In the genomic region with DNA sequence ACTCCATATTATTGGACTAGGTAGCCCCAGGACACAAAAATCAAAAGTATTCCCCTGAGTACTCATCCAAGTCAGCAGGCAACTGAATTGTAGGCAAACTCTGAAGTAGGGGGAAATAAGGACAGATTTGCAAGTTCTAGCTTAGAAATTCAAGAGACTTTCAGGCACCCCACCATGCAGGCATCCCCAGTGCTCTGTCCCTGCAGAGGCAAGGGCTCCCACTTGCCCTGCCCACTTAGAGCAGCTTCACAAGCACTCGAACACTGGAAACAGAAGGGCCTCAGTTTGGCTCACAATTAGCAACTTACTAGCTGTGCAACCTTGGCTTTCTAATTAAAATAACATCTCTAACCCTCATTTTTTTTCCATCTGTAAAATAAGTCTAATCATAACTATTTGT, we compare ENCODE assay signal across 31 cellular contexts.
"Had no signal": no experiment of that assay in that cellular context is flagged by ENCODE, and none has a peak within 500 bp of the region (broad histone marks: within the 10 kb centered on the region; RNA-seq: fewer than 3 reads in every experiment).

No MANE protein-coding gene starts in this region.

- H3K4me3 Mint-ChIP-seq: activated CD4-positive, alpha-beta memory T cell treated with anti-CD3 and anti-CD28 coated beads for 36 hours; activated CD4-positive, alpha-beta T cell treated with anti-CD3 and anti-CD28 coated beads for 36 hours; activated CD4-positive, alpha-beta T cell treated with anti-CD3 and anti-CD28 coated beads, Interleukin-2, amount 10 ng/mL, durations not matched to agents 24 days and 14 days; activated CD8-positive, alpha-beta memory T cell treated with anti-CD3 and anti-CD28 coated beads, Interleukin-2, amount 10 ng/mL, durations not matched to agents 7 days and 5 days; activated CD8-positive, alpha-beta T cell treated with anti-CD3 and anti-CD28 coated beads, Interleukin-2, amount 10 ng/mL, durations not matched to agents 7 days and 5 days; activated naive CD4-positive, alpha-beta T cell treated with anti-CD3 and anti-CD28 coated beads for 36 hours; activated naive CD4-positive, alpha-beta T cell treated with anti-CD3 and anti-CD28 coated beads, Interleukin-2, amount 50 U/mL, for 24 hours; activated naive CD8-positive, alpha-beta T cell treated with anti-CD3 and anti-CD28 coated beads for 36 hours; activated naive CD8-positive, alpha-beta T cell treated with anti-CD3 and anti-CD28 coated beads, Interleukin-2, amount 50 U/mL, for 24 hours; activated T-helper 1 cell treated with anti-CD3 and anti-CD28 coated beads, Interleukin-12 subunit alpha, Interleukin-12 subunit beta, Interleukin-2, Interleukin-4 antibody, amounts not matched to agents 30 ng/mL and 10 ng/mL and 1 ng/mL, durations not matched to agents 14 hours and 24 hours and 36 hours; T-cell; T-helper 1 cell treated with Interleukin-12 subunit alpha and Interleukin-12 subunit beta and Interleukin-4 antibody, amounts not matched to agents 30 μg/mL and 1 μg/mL, for 36 hours had no signal

- H3K27me3 Mint-ChIP-seq: activated CD4-positive, alpha-beta memory T cell treated with anti-CD3 and anti-CD28 coated beads for 36 hours; activated CD4-positive, alpha-beta T cell treated with anti-CD3 and anti-CD28 coated beads for 36 hours; activated CD4-positive, alpha-beta T cell treated with anti-CD3 and anti-CD28 coated beads, Interleukin-2, amount 10 ng/mL, durations not matched to agents 24 days and 14 days; activated CD8-positive, alpha-beta memory T cell treated with anti-CD3 and anti-CD28 coated beads, Interleukin-2, amount 10 ng/mL, durations not matched to agents 7 days and 5 days; activated naive CD4-positive, alpha-beta T cell treated with anti-CD3 and anti-CD28 coated beads, Interleukin-2, amount 50 U/mL, for 24 hours; activated naive CD8-positive, alpha-beta T cell treated with anti-CD3 and anti-CD28 coated beads for 36 hours had no signal

- DNase-seq: activated CD4-positive, alpha-beta memory T cell treated with anti-CD3 and anti-CD28 coated beads for 36 hours; activated CD4-positive, alpha-beta T cell treated with anti-CD3 and anti-CD28 coated beads for 36 hours; activated CD4-positive, alpha-beta T cell treated with anti-CD3 and anti-CD28 coated beads, Interleukin-2, amount 10 ng/mL, durations not matched to agents 24 days and 14 days; activated CD4-positive, CD25-positive, alpha-beta regulatory T cell; activated CD4-positive, CD25-positive, alpha-beta regulatory T cell treated with anti-CD3 and anti-CD28 coated beads, Interleukin-2, amount 50 U/mL, for 72 hours; activated CD8-positive, alpha-beta memory T cell treated with anti-CD3 and anti-CD28 coated beads, Interleukin-2, amount 10 ng/mL, durations not matched to agents 7 days and 5 days; activated CD8-positive, alpha-beta memory T cell treated with anti-CD3 and anti-CD28 coated beads, Interleukin-2, amount 50 U/mL, for 4 hours; activated CD8-positive, alpha-beta T cell treated with anti-CD3 and anti-CD28 coated beads, Interleukin-2, amount 10 ng/mL, durations not matched to agents 7 days and 5 days; activated effector memory CD4-positive, alpha-beta T cell treated with anti-CD3 and anti-CD28 coated beads, Interleukin-2, amount 50 U/mL, for 16 hours; activated naive CD4-positive, alpha-beta T cell treated with anti-CD3 and anti-CD28 coated beads for 36 hours; activated naive CD8-positive, alpha-beta T cell treated with anti-CD3 and anti-CD28 coated beads for 36 hours; activated naive CD8-positive, alpha-beta T cell treated with anti-CD3 and anti-CD28 coated beads, Interleukin-2, amount 50 U/mL, for 24 hours; activated T-cell treated with anti-CD3 and anti-CD28 coated beads, Interleukin-2, amount 50 U/mL, for 1 hour; activated T-cell treated with anti-CD3 and anti-CD28 coated beads, Interleukin-2, amount 50 U/mL, for 48 hours; adrenal gland; amygdala; aorta; body of pancreas; caudate nucleus; cortex of kidney; dermis blood vessel endothelial cell; effector CD4-positive, alpha-beta T cell; foreskin fibroblast; SW 1271; T-cell; T-helper 9 cell; WERI-Rb-1 had no signal

- H3K36me3 Mint-ChIP-seq: activated CD4-positive, alpha-beta memory T cell treated with anti-CD3 and anti-CD28 coated beads for 36 hours; activated CD8-positive, alpha-beta memory T cell treated with anti-CD3 and anti-CD28 coated beads, Interleukin-2, amount 10 ng/mL, durations not matched to agents 7 days and 5 days; activated naive CD4-positive, alpha-beta T cell treated with anti-CD3 and anti-CD28 coated beads, Interleukin-2, amount 50 U/mL, for 24 hours; activated naive CD8-positive, alpha-beta T cell treated with anti-CD3 and anti-CD28 coated beads for 36 hours; T-cell had no signal

- H3K9me3 Mint-ChIP-seq: activated CD4-positive, alpha-beta memory T cell treated with anti-CD3 and anti-CD28 coated beads for 36 hours; activated CD4-positive, alpha-beta T cell treated with anti-CD3 and anti-CD28 coated beads, Interleukin-2, amount 10 ng/mL, durations not matched to agents 24 days and 14 days; activated naive CD4-positive, alpha-beta T cell treated with anti-CD3 and anti-CD28 coated beads for 36 hours; activated naive CD4-positive, alpha-beta T cell treated with anti-CD3 and anti-CD28 coated beads, Interleukin-2, amount 50 U/mL, for 24 hours; activated naive CD8-positive, alpha-beta T cell treated with anti-CD3 and anti-CD28 coated beads for 36 hours; activated naive CD8-positive, alpha-beta T cell treated with anti-CD3 and anti-CD28 coated beads, Interleukin-2, amount 50 U/mL, for 24 hours; activated T-helper 1 cell treated with anti-CD3 and anti-CD28 coated beads, Interleukin-12 subunit alpha, Interleukin-12 subunit beta, Interleukin-2, Interleukin-4 antibody, amounts not matched to agents 30 ng/mL and 10 ng/mL and 1 ng/mL, durations not matched to agents 14 hours and 24 hours and 36 hours; activated T-helper 2 cell treated with anti-CD3 and anti-CD28 coated beads, Interferon-gamma antibody, Interleukin-2, Interleukin-4, amounts not matched to agents 10 μg/mL and 5 μg/mL and 100 μg/mL, durations not matched to agents 14 hours and 24 hours and 36 hours; T-cell; T-helper 1 cell treated with Interleukin-12 subunit alpha and Interleukin-12 subunit beta and Interleukin-4 antibody, amounts not matched to agents 30 μg/mL and 1 μg/mL, for 36 hours had no signal

- H3K27ac Mint-ChIP-seq: activated CD4-positive, alpha-beta memory T cell treated with anti-CD3 and anti-CD28 coated beads for 36 hours; activated CD4-positive, alpha-beta T cell treated with anti-CD3 and anti-CD28 coated beads for 36 hours; activated CD4-positive, alpha-beta T cell treated with anti-CD3 and anti-CD28 coated beads, Interleukin-2, amount 10 ng/mL, durations not matched to agents 24 days and 14 days; activated CD8-positive, alpha-beta memory T cell treated with anti-CD3 and anti-CD28 coated beads, Interleukin-2, amount 10 ng/mL, durations not matched to agents 7 days and 5 days; activated CD8-positive, alpha-beta T cell treated with anti-CD3 and anti-CD28 coated beads, Interleukin-2, amount 10 ng/mL, durations not matched to agents 7 days and 5 days; activated naive CD4-positive, alpha-beta T cell treated with anti-CD3 and anti-CD28 coated beads for 36 hours; activated naive CD4-positive, alpha-beta T cell treated with anti-CD3 and anti-CD28 coated beads, Interleukin-2, amount 50 U/mL, for 24 hours; activated naive CD8-positive, alpha-beta T cell treated with anti-CD3 and anti-CD28 coated beads for 36 hours; activated naive CD8-positive, alpha-beta T cell treated with anti-CD3 and anti-CD28 coated beads, Interleukin-2, amount 50 U/mL, for 24 hours; activated T-helper 1 cell treated with anti-CD3 and anti-CD28 coated beads, Interleukin-12 subunit alpha, Interleukin-12 subunit beta, Interleukin-2, Interleukin-4 antibody, amounts not matched to agents 30 ng/mL and 10 ng/mL and 1 ng/mL, durations not matched to agents 14 hours and 24 hours and 36 hours; activated T-helper 2 cell treated with anti-CD3 and anti-CD28 coated beads, Interferon-gamma antibody, Interleukin-2, Interleukin-4, amounts not matched to agents 10 μg/mL and 5 μg/mL and 100 μg/mL, durations not matched to agents 14 hours and 24 hours and 36 hours; T-cell; T-helper 1 cell treated with Interleukin-12 subunit alpha and Interleukin-12 subunit beta and Interleukin-4 antibody, amounts not matched to agents 30 μg/mL and 1 μg/mL, for 36 hours had no signal

- ATAC-seq: activated CD4-positive, alpha-beta T cell treated with anti-CD3 and anti-CD28 coated beads for 36 hours; activated CD8-positive, alpha-beta memory T cell treated with anti-CD3 and anti-CD28 coated beads, Interleukin-2, amount 10 ng/mL, durations not matched to agents 7 days and 5 days; activated CD8-positive, alpha-beta T cell treated with anti-CD3 and anti-CD28 coated beads, Interleukin-2, amount 10 ng/mL, durations not matched to agents 7 days and 5 days; activated naive CD8-positive, alpha-beta T cell treated with anti-CD3 and anti-CD28 coated beads, Interleukin-2, amount 50 U/mL, for 24 hours; body of pancreas; T-cell had no signal

- H3K4me1 Mint-ChIP-seq: activated CD4-positive, alpha-beta T cell treated with anti-CD3 and anti-CD28 coated beads for 36 hours; activated CD4-positive, alpha-beta T cell treated with anti-CD3 and anti-CD28 coated beads, Interleukin-2, amount 10 ng/mL, durations not matched to agents 24 days and 14 days; activated CD8-positive, alpha-beta memory T cell treated with anti-CD3 and anti-CD28 coated beads, Interleukin-2, amount 10 ng/mL, durations not matched to agents 7 days and 5 days; activated naive CD4-positive, alpha-beta T cell treated with anti-CD3 and anti-CD28 coated beads, Interleukin-2, amount 50 U/mL, for 24 hours; activated naive CD8-positive, alpha-beta T cell treated with anti-CD3 and anti-CD28 coated beads for 36 hours; activated naive CD8-positive, alpha-beta T cell treated with anti-CD3 and anti-CD28 coated beads, Interleukin-2, amount 50 U/mL, for 24 hours; T-cell had no signal
